ENCODE assay signal across 15 cellular contexts in genomic region chr10:52466464-52466863, GRCh38.
DNase-seq lines count a peak whose midpoint lies in the region; ATAC-seq and TF ChIP-seq lines count a peak whose summit lies in the region.
"Had no signal": no experiment of that assay in that cellular context is flagged by ENCODE, and none has a peak within 500 bp of the region (broad histone marks: within the 10 kb centered on the region; RNA-seq: fewer than 3 reads in every experiment).

No MANE protein-coding gene starts in this region.

- TF ChIP-seq CTCF in osteoblast (IDR thresholded peaks at IDR 0.05; ENCODE audit: extremely low read depth, low read depth, low read length), result no peak

- no peaks in the 10 kb centered on the region for H3K36me3 Mint-ChIP-seq in stimulated activated memory B cell treated with anti-CD40 and anti-IgM and Interleukin-4, amounts not matched to agents 10 μg/mL and 1 μg/mL and 100 μg/mL, for 72 hours
- H3K36me3 Mint-ChIP-seq: activated naive CD8-positive, alpha-beta T cell treated with anti-CD3 and anti-CD28 coated beads, Interleukin-2, amount 10 ng/mL, durations not matched to agents 7 days and 5 days; naive B cell had no signal

- H3K9me3 Mint-ChIP-seq in stimulated activated memory B cell treated with anti-CD40 and anti-IgM and Interleukin-4, amounts not matched to agents 10 μg/mL and 1 μg/mL and 100 μg/mL, for 72 hours, result peaks cover 3% of the 10 kb centered on the region
- H3K9me3 Mint-ChIP-seq: activated naive CD8-positive, alpha-beta T cell treated with anti-CD3 and anti-CD28 coated beads, Interleukin-2, amount 10 ng/mL, durations not matched to agents 7 days and 5 days had no signal

- H3K4me1 Mint-ChIP-seq in stimulated activated memory B cell treated with anti-CD40 and anti-IgM and Interleukin-4, amounts not matched to agents 10 μg/mL and 1 μg/mL and 100 μg/mL, for 72 hours, result no peaks in the 10 kb centered on the region
- H3K4me1 Mint-ChIP-seq: activated naive CD8-positive, alpha-beta T cell treated with anti-CD3 and anti-CD28 coated beads, Interleukin-2, amount 10 ng/mL, durations not matched to agents 7 days and 5 days had no signal

- H3K4me3 Mint-ChIP-seq in stimulated activated memory B cell treated with anti-CD40 and anti-IgM and Interleukin-4, amounts not matched to agents 10 μg/mL and 1 μg/mL and 100 μg/mL, for 72 hours, result no peak overlapping the region
- H3K4me3 Mint-ChIP-seq: activated naive CD8-positive, alpha-beta T cell treated with anti-CD3 and anti-CD28 coated beads, Interleukin-2, amount 10 ng/mL, durations not matched to agents 7 days and 5 days; naive B cell had no signal

- H3K9me2 ChIP-seq in GM23248 (ENCODE audit: insufficient read depth), result peaks cover 2% of the 10 kb centered on the region; the same call in 1 of the 2 replicates

- peak; percentile 72 for ATAC-seq in GM18498 (IDR thresholded peaks at IDR 0.05; ENCODE audit: unreplicated experiment)
- no peak for ATAC-seq in stimulated activated memory B cell treated with anti-CD40 and anti-IgM and Interleukin-4, amounts not matched to agents 10 μg/mL and 1 μg/mL and 100 μg/mL, for 72 hours
- ATAC-seq: sciatic nerve had no signal

- in situ Hi-C loops in GM23248 (cut with MboI), result no loop called here

- no peaks in the 10 kb centered on the region for H3K27me3 Mint-ChIP-seq in stimulated activated memory B cell treated with anti-CD40 and anti-IgM and Interleukin-4, amounts not matched to agents 10 μg/mL and 1 μg/mL and 100 μg/mL, for 72 hours
- H3K27me3 Mint-ChIP-seq: activated naive CD8-positive, alpha-beta T cell treated with anti-CD3 and anti-CD28 coated beads, Interleukin-2, amount 10 ng/mL, durations not matched to agents 7 days and 5 days; naive B cell had no signal

- peaks cover 25% of the 10 kb centered on the region for H3K4me1 ChIP-seq in GM23248 (ENCODE audit: insufficient read depth)
- H3K4me1 ChIP-seq in osteoblast (ENCODE audit: insufficient read depth, low read length), result peaks cover 14% of the 10 kb centered on the region
- H3K4me1 ChIP-seq: thyroid gland had no signal

- H4K20me1 ChIP-seq in GM23248 (ENCODE audit: insufficient read depth) (no peaks in the 10 kb centered on the region), osteoblast (ENCODE audit: insufficient read depth, low read length) (no peaks in the 10 kb centered on the region)

- peaks cover 4% of the 10 kb centered on the region; the same call in 1 of the 2 replicates for H3F3A ChIP-seq in GM23248 (ENCODE audit: insufficient read depth)

- DNase-seq in GM23248 (peak; percentile 39), RPMI7951 (ENCODE audit: low read depth) (peak; percentile 94), osteoblast (ENCODE audit: insufficient read length, low spot score, missing footprints) (no peak), HT-29 (ENCODE audit: low spot score) (no peak), NCI-H2029 (lab: John Stamatoyannopoulos, UW) (no peak), DMS153 treated with DMSO at 0.1 percent for 48 hours (lab: John Stamatoyannopoulos, UW; ENCODE audit: unreplicated experiment) (no peak)
- DNase-seq: activated naive CD8-positive, alpha-beta T cell treated with anti-CD3 and anti-CD28 coated beads, Interleukin-2, amount 10 ng/mL, durations not matched to agents 7 days and 5 days; Caco-2; MV-4-11; naive B cell; thyroid gland had no signal

- H3K79me2 ChIP-seq in GM23248 (ENCODE audit: insufficient read depth), result no peaks in the 10 kb centered on the region
- H3K79me2 ChIP-seq in osteoblast (ENCODE audit: insufficient read depth, low read length), result no peaks in the 10 kb centered on the region

- no peaks in the 10 kb centered on the region for H3K9me3 ChIP-seq in GM23248 (ENCODE audit: low read depth)
- no peaks in the 10 kb centered on the region for H3K9me3 ChIP-seq in osteoblast (ENCODE audit: low read depth, low read length)
- H3K9me3 ChIP-seq: Caco-2, thyroid gland had no signal

- H3K4me3 ChIP-seq in GM23248, result no peak overlapping the region
- H3K4me3 ChIP-seq in osteoblast (ENCODE audit: insufficient read depth, low read length), result no peak overlapping the region
- H3K4me3 ChIP-seq: coronary artery, thyroid gland had no signal

- H3K27ac ChIP-seq in GM23248 (no peak overlapping the region), osteoblast (ENCODE audit: low read depth, low read length) (no peak overlapping the region)
- H3K27ac ChIP-seq: coronary artery, thyroid gland had no signal

- no peaks in the 10 kb centered on the region for H3K27me3 ChIP-seq in GM23248 (replicated peaks; ENCODE audit: insufficient read depth)
- H3K27me3 ChIP-seq in osteoblast (ENCODE audit: insufficient read depth, low read length), result no peaks in the 10 kb centered on the region
- H3K27me3 ChIP-seq: thyroid gland had no signal

- H2AFZ ChIP-seq in GM23248 (peak overlapping the region; percentile 66), osteoblast (ENCODE audit: low read length) (peak overlapping the region; percentile 91)

- H3K9ac ChIP-seq in GM23248, result no peak overlapping the region

- no peak overlapping the region for H3K4me2 ChIP-seq in GM23248 (ENCODE audit: unreplicated experiment)
- H3K4me2 ChIP-seq in osteoblast (ENCODE audit: insufficient read depth, low read length), result no peak overlapping the region

- no peak overlapping the region for H3K27ac Mint-ChIP-seq in stimulated activated memory B cell treated with anti-CD40 and anti-IgM and Interleukin-4, amounts not matched to agents 10 μg/mL and 1 μg/mL and 100 μg/mL, for 72 hours
- H3K27ac Mint-ChIP-seq: activated naive CD8-positive, alpha-beta T cell treated with anti-CD3 and anti-CD28 coated beads, Interleukin-2, amount 10 ng/mL, durations not matched to agents 7 days and 5 days; naive B cell had no signal

- 25 to 34% methylated on average over 5 of the region's 5 CpGs for WGBS in GM23248 (ENCODE audit: low coverage in 1 of 2, low lambda C conversion rate in 2 of 2, missing lambda C conversion rate in 2 of 2), 2 experiments

- H3K36me3 ChIP-seq in GM23248 (ENCODE audit: low read depth), result no peaks in the 10 kb centered on the region
- no peaks in the 10 kb centered on the region for H3K36me3 ChIP-seq in osteoblast (ENCODE audit: insufficient read depth, low read length)
- H3K36me3 ChIP-seq: thyroid gland had no signal

Comparison
In these comparisons a context has a peak if more than half of its experiments do, and no peak if none do; other contexts are left out.
1. DNase-seq: peak in GM23248 (single experiment) and RPMI7951 (single experiment); none in osteoblast (single experiment), HT-29 (single experiment), NCI-H2029 (single experiment) and DMS153 treated with DMSO at 0.1 percent for 48 hours (single experiment).